ENCODE assay signal across 2 cellular contexts in genomic region chr2:160087854-160088745, GRCh38.
TF ChIP-seq lines count a peak whose summit lies in the region.

No MANE protein-coding gene starts in this region.

TF ChIP-seq in SK-N-SH, 30 proteins besides CTCF, POLR2A, EP300 and RAD21 (continued from another document):
- TF ChIP-seq MAX (IDR thresholded peaks at IDR 0.05; ENCODE audit: low read depth) = no peak
TF ChIP-seq in SK-N-SH: peak in this region for 2.

TF ChIP-seq in SK-N-SH treated with all-trans-retinoic acid at 6 μM for 48 hours, 23 proteins besides CTCF, POLR2A, EP300 and RAD21 (continued from another document):
- TF ChIP-seq POU6F1 (CRISPR knock-in tag; IDR thresholded peaks at IDR 0.05; ENCODE audit: borderline replicate concordance, low read depth) (no peak), ZNF565 (CRISPR knock-in tag; conservative IDR thresholded peaks at IDR 0.05; ENCODE audit: low read depth) (no peak), BACH2 (CRISPR knock-in tag; IDR thresholded peaks at IDR 0.05; ENCODE audit: borderline replicate concordance) (no peak), RARB (CRISPR knock-in tag; IDR thresholded peaks at IDR 0.05) (no peak), ARNTL (CRISPR knock-in tag; IDR thresholded peaks at IDR 0.05; ENCODE audit: borderline replicate concordance, low read depth) (no peak), ZFP30 (CRISPR knock-in tag; IDR thresholded peaks at IDR 0.05) (no peak), ZNF8 (CRISPR knock-in tag; IDR thresholded peaks at IDR 0.05) (no peak), ZNF70 (CRISPR knock-in tag; IDR thresholded peaks at IDR 0.05) (no peak), OSR1 (CRISPR knock-in tag; IDR thresholded peaks at IDR 0.05) (no peak), TCF4 (CRISPR knock-in tag; IDR thresholded peaks at IDR 0.05; ENCODE audit: borderline replicate concordance) (no peak), ZC3H10 (CRISPR knock-in tag; IDR thresholded peaks at IDR 0.05) (no peak), GLIS3 (CRISPR knock-in tag; IDR thresholded peaks at IDR 0.05) (no peak), ZFP3 (CRISPR knock-in tag; IDR thresholded peaks at IDR 0.05) (no peak), PATZ1 (CRISPR knock-in tag; IDR thresholded peaks at IDR 0.05; ENCODE audit: borderline replicate concordance) (no peak), SNAI2 (CRISPR knock-in tag; IDR thresholded peaks at IDR 0.05) (no peak), CREB5 (CRISPR knock-in tag; IDR thresholded peaks at IDR 0.05; ENCODE audit: low read depth) (no peak)
